ENCODE assay signal across 17 cellular contexts in genomic region chr1:36883315-36883949, GRCh38.
DNase-seq lines count a peak whose midpoint lies in the region; ATAC-seq and TF ChIP-seq lines count a peak whose summit lies in the region.
"Had no signal": no experiment of that assay in that cellular context is flagged by ENCODE, and none has a peak within 500 bp of the region (broad histone marks: within the 10 kb centered on the region; RNA-seq: fewer than 3 reads in every experiment).

No MANE protein-coding gene starts in this region.

- H3K9me3 ChIP-seq in right atrium auricular region: no peaks in the 10 kb centered on the region
- H3K9me3 ChIP-seq: SJCRH30 had no signal

- H3K36me3 Mint-ChIP-seq in activated T-helper 2 cell treated with anti-CD3 and anti-CD28 coated beads, Interferon-gamma antibody, Interleukin-2, Interleukin-4, amounts not matched to agents 10 μg/mL and 5 μg/mL and 100 μg/mL, durations not matched to agents 14 hours and 24 hours and 36 hours (ENCODE audit: low read depth): no peaks in the 10 kb centered on the region

- no peak overlapping the region for H3K4me3 ChIP-seq in right atrium auricular region
- H3K4me3 ChIP-seq: K562, PC-9, SJCRH30 had no signal

- ATAC-seq in left ventricle myocardium superior (no peak), GM21786 (IDR thresholded peaks at IDR 0.05; ENCODE audit: unreplicated experiment) (no peak)
- ATAC-seq: HCT116 had no signal

- DNase-seq in right atrium auricular region (ENCODE audit: low spot score): peak; percentile 40
- DNase-seq in left ventricle myocardium superior: no peak
- peak; percentile 2 for DNase-seq in activated T-helper 2 cell treated with anti-CD3 and anti-CD28 coated beads, Interferon-gamma antibody, Interleukin-2, Interleukin-4, amounts not matched to agents 10 μg/mL and 5 μg/mL and 100 μg/mL, durations not matched to agents 14 hours and 24 hours and 36 hours (ENCODE audit: low spot score)
- peak; percentile 4 for DNase-seq in mucosa of gallbladder (ENCODE audit: low spot score)
- no peak for DNase-seq in NCI-H345 treated with DMSO at 0.1 percent for 48 hours (lab: John Stamatoyannopoulos, UW; ENCODE audit: unreplicated experiment)
- DNase-seq in NCI-H2227 treated with DMSO at 0.1 percent for 48 hours (lab: John Stamatoyannopoulos, UW): no peak
- DNase-seq in globus pallidus (ENCODE audit: low spot score): no peak
- DNase-seq: COR-L47, DMS53, NCI-H187, NCI-H446 treated with DMSO at 0.1 percent for 48 hours, NCI-H748 treated with DMSO at 0.1 percent for 48 hours, PC-9, SJCRH30 had no signal

- no peaks in the 10 kb centered on the region for H3K36me3 ChIP-seq in right atrium auricular region
- H3K36me3 ChIP-seq: SJCRH30 had no signal

- H3K27me3 Mint-ChIP-seq in activated T-helper 2 cell treated with anti-CD3 and anti-CD28 coated beads, Interferon-gamma antibody, Interleukin-2, Interleukin-4, amounts not matched to agents 10 μg/mL and 5 μg/mL and 100 μg/mL, durations not matched to agents 14 hours and 24 hours and 36 hours (ENCODE audit: low read depth): no peaks in the 10 kb centered on the region

- no peaks in the 10 kb centered on the region for H3K4me1 Mint-ChIP-seq in activated T-helper 2 cell treated with anti-CD3 and anti-CD28 coated beads, Interferon-gamma antibody, Interleukin-2, Interleukin-4, amounts not matched to agents 10 μg/mL and 5 μg/mL and 100 μg/mL, durations not matched to agents 14 hours and 24 hours and 36 hours (ENCODE audit: low read depth)

- no peak for TF ChIP-seq CTCF in right atrium auricular region (IDR thresholded peaks at IDR 0.05)

- no peak overlapping the region for H3K27ac ChIP-seq in right atrium auricular region
- H3K27ac ChIP-seq: PC-9, SJCRH30 had no signal

- H3K27me3 ChIP-seq in right atrium auricular region: no peaks in the 10 kb centered on the region

- H3K4me1 ChIP-seq in right atrium auricular region: no peaks in the 10 kb centered on the region
- H3K4me1 ChIP-seq: SJCRH30 had no signal

- intact Hi-C loops in left ventricle myocardium superior (cut with micrococcal nuclease): no loop called here
- intact Hi-C loops in activated T-helper 2 cell treated with anti-CD3 and anti-CD28 coated beads, Interferon-gamma antibody, Interleukin-2, Interleukin-4, amounts not matched to agents 10 μg/mL and 5 μg/mL and 100 μg/mL, durations not matched to agents 14 hours and 24 hours and 36 hours (cut with micrococcal nuclease): no loop called here

- no peak overlapping the region for H3K4me3 Mint-ChIP-seq in activated T-helper 2 cell treated with anti-CD3 and anti-CD28 coated beads, Interferon-gamma antibody, Interleukin-2, Interleukin-4, amounts not matched to agents 10 μg/mL and 5 μg/mL and 100 μg/mL, durations not matched to agents 14 hours and 24 hours and 36 hours (ENCODE audit: low read depth)

- no peak overlapping the region for H3K27ac Mint-ChIP-seq in activated T-helper 2 cell treated with anti-CD3 and anti-CD28 coated beads, Interferon-gamma antibody, Interleukin-2, Interleukin-4, amounts not matched to agents 10 μg/mL and 5 μg/mL and 100 μg/mL, durations not matched to agents 14 hours and 24 hours and 36 hours

- no peaks in the 10 kb centered on the region for H3K9me3 Mint-ChIP-seq in activated T-helper 2 cell treated with anti-CD3 and anti-CD28 coated beads, Interferon-gamma antibody, Interleukin-2, Interleukin-4, amounts not matched to agents 10 μg/mL and 5 μg/mL and 100 μg/mL, durations not matched to agents 14 hours and 24 hours and 36 hours

Comparison
In these comparisons a context has a peak if more than half of its experiments do, and no peak if none do; other contexts are left out.
1. DNase-seq: peak in right atrium auricular region (single experiment), activated T-helper 2 cell treated with anti-CD3 and anti-CD28 coated beads, Interferon-gamma antibody, Interleukin-2, Interleukin-4, amounts not matched to agents 10 μg/mL and 5 μg/mL and 100 μg/mL, durations not matched to agents 14 hours and 24 hours and 36 hours (single experiment) and mucosa of gallbladder (single experiment); none in left ventricle myocardium superior (single experiment), NCI-H345 treated with DMSO at 0.1 percent for 48 hours (single experiment), NCI-H2227 treated with DMSO at 0.1 percent for 48 hours (single experiment) and globus pallidus (single experiment).